In genomic region chr17:76529224-76529642, GRCh38 we compare ENCODE assay signal across 2 cellular contexts.
TF ChIP-seq lines count a peak whose summit lies in the region.

No MANE protein-coding gene starts in this region.

TF ChIP-seq in HCT116, 20 proteins besides CTCF, POLR2A, EP300 and RAD21:
- TF ChIP-seq ELF1 (IDR thresholded peaks at IDR 0.05; ENCODE audit: borderline replicate concordance, low read depth), result no peak
- no peak for TF ChIP-seq YY1 (IDR thresholded peaks at IDR 0.05; ENCODE audit: extremely low read depth, insufficient replicate concordance, low read depth, low read length)
- TF ChIP-seq CEBPB (IDR thresholded peaks at IDR 0.05; ENCODE audit: low read depth), result no peak
- TF ChIP-seq ZBTB33 (IDR thresholded peaks at IDR 0.05; ENCODE audit: extremely low read depth, insufficient replicate concordance, low read length), result no peak
- no peak for TF ChIP-seq EGR1 (IDR thresholded peaks at IDR 0.05; ENCODE audit: low read depth)
- no peak for TF ChIP-seq CBX3 (IDR thresholded peaks at IDR 0.05; ENCODE audit: low read depth)
- TF ChIP-seq ZNF274 (IDR thresholded peaks at IDR 0.05; ENCODE audit: low read depth, low read length), result no peak
- no peak for TF ChIP-seq SP1 (IDR thresholded peaks at IDR 0.05; ENCODE audit: low read depth)
- no peak for TF ChIP-seq ATF3 (IDR thresholded peaks at IDR 0.05)
- no peak for TF ChIP-seq EZH2 (IDR thresholded peaks at IDR 0.05)
- TF ChIP-seq, protein P1, sequence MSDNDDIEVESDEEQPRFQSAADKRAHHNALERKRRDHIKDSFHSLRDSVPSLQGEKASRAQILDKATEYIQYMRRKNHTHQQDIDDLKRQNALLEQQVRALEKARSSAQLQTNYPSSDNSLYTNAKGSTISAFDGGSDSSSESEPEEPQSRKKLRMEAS (IDR thresholded peaks at IDR 0.05), result no peak
- no peak for TF ChIP-seq FOSL1 (IDR thresholded peaks at IDR 0.05; ENCODE audit: low read depth)
- TF ChIP-seq SIN3A (IDR thresholded peaks at IDR 0.05; ENCODE audit: low read depth), result no peak
- TF ChIP-seq REST (IDR thresholded peaks at IDR 0.05; ENCODE audit: low read depth), result no peak
- TF ChIP-seq JUND (IDR thresholded peaks at IDR 0.05), result no peak
- no peak for TF ChIP-seq TCF7L2 (IDR thresholded peaks at IDR 0.05; ENCODE audit: borderline replicate concordance, extremely low read depth, insufficient read depth, insufficient read length)
- TF ChIP-seq POLR2AphosphoS5 (IDR thresholded peaks at IDR 0.05; ENCODE audit: low read depth, low read length), result no peak
- TF ChIP-seq ZFX (IDR thresholded peaks at IDR 0.05), result no peak
- TF ChIP-seq SRF (IDR thresholded peaks at IDR 0.05; ENCODE audit: low read depth), result no peak

TF ChIP-seq in GM12878, 131 proteins besides CTCF, POLR2A, EP300 and RAD21:
- TF ChIP-seq, protein P2, sequence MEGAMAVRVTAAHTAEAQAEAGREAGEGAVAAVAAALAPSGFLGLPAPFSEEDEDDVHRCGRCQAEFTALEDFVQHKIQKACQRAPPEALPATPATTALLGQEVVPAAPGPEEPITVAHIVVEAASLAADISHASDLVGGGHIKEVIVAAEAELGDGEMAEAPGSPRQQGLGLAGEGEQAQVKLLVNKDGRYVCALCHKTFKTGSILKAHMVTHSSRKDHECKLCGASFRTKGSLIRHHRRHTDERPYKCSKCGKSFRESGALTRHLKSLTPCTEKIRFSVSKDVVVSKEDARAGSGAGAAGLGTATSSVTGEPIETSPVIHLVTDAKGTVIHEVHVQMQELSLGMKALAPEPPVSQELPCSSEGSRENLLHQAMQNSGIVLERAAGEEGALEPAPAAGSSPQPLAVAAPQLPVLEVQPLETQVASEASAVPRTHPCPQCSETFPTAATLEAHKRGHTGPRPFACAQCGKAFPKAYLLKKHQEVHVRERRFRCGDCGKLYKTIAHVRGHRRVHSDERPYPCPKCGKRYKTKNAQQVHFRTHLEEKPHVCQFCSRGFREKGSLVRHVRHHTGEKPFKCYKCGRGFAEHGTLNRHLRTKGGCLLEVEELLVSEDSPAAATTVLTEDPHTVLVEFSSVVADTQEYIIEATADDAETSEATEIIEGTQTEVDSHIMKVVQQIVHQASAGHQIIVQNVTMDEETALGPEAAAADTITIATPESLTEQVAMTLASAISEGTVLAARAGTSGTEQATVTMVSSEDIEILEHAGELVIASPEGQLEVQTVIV (IDR thresholded peaks at IDR 0.05; ENCODE audit: borderline replicate concordance, partially characterized antibody), result no peak
- TF ChIP-seq ZBTB11 (CRISPR knock-in tag; IDR thresholded peaks at IDR 0.05) (no peak), SRF (IDR thresholded peaks at IDR 0.05; ENCODE audit: low read depth in 2 of 2, low read length in 2 of 2) (no peak), RUNX3 (IDR thresholded peaks at IDR 0.05; ENCODE audit: low read length) (no peak), TBL1XR1 (IDR thresholded peaks at IDR 0.05; ENCODE audit: low read depth, low read length) (no peak), DPF2 (IDR thresholded peaks at IDR 0.05) (no peak), POLR2AphosphoS2 (IDR thresholded peaks at IDR 0.05; ENCODE audit: low read depth, low read length) (no peak), NBN (IDR thresholded peaks at IDR 0.05) (no peak), NR2C2 (IDR thresholded peaks at IDR 0.05; ENCODE audit: borderline replicate concordance, control insufficient read depth, insufficient read length, low read depth) (no peak)
- TF ChIP-seq, protein P3, sequence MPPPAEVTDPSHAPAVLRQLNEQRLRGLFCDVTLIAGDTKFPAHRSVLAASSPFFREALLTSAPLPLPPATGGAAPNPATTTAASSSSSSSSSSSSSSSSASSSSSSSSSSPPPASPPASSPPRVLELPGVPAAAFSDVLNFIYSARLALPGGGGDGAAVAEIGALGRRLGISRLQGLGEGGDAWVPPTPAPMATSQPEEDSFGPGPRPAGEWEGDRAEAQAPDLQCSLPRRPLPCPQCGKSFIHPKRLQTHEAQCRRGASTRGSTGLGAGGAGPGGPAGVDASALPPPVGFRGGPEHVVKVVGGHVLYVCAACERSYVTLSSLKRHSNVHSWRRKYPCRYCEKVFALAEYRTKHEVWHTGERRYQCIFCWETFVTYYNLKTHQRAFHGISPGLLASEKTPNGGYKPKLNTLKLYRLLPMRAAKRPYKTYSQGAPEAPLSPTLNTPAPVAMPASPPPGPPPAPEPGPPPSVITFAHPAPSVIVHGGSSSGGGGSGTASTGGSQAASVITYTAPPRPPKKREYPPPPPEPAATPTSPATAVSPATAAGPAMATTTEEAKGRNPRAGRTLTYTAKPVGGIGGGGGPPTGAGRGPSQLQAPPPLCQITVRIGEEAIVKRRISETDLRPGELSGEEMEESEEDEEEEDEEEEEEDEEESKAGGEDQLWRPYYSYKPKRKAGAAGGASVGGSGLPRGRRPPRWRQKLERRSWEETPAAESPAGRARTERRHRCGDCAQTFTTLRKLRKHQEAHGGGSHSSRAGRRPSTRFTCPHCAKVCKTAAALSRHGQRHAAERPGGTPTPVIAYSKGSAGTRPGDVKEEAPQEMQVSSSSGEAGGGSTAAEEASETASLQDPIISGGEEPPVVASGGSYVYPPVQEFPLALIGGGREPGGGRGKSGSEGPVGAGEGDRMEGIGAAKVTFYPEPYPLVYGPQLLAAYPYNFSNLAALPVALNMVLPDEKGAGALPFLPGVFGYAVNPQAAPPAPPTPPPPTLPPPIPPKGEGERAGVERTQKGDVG (CRISPR knock-in tag; IDR thresholded peaks at IDR 0.05), result no peak
- TF ChIP-seq, protein P4, sequence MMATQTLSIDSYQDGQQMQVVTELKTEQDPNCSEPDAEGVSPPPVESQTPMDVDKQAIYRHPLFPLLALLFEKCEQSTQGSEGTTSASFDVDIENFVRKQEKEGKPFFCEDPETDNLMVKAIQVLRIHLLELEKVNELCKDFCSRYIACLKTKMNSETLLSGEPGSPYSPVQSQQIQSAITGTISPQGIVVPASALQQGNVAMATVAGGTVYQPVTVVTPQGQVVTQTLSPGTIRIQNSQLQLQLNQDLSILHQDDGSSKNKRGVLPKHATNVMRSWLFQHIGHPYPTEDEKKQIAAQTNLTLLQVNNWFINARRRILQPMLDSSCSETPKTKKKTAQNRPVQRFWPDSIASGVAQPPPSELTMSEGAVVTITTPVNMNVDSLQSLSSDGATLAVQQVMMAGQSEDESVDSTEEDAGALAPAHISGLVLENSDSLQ (IDR thresholded peaks at IDR 0.05), result no peak
